Comparison of ENCODE assay signal across 2 cellular contexts in the genomic region with DNA sequence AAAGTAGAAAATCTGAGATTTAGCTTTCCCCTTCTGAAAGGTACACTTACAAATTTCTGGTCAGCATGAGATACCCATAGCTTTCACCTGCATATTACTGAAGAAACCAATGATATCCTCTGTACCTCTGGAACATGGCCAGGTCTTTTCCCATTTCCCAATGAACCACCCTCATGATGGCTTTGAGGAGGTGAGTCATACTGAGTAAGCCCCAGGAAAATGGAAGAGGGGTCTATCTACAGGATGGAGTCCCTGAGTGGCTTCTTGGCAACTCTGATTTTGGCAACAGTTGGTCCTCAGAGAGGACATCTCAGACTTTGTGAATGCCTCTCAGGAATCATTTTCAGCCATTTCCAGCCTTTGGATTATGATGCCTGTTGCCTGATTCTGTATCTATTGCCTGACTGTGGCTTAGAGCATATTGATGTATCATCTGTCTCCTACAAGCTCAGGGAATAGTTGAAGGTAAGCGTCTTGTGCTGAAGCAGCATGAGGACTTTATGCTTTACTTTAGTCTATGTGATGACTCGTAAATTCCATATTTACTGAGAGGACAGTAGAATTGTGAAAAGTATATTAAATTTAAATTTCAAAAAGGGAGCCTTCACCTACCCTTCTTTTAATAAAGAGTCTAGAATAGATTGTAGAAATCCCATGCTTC.
A peak's percentile ranks its signal among the peaks of the same experiment; 100 is the strongest.
TF ChIP-seq lines count a peak whose summit lies in the region.

No MANE protein-coding gene starts in this region.

TF ChIP-seq in HCT116, 20 proteins besides CTCF, POLR2A, EP300 and RAD21:
- TF ChIP-seq, protein P1, sequence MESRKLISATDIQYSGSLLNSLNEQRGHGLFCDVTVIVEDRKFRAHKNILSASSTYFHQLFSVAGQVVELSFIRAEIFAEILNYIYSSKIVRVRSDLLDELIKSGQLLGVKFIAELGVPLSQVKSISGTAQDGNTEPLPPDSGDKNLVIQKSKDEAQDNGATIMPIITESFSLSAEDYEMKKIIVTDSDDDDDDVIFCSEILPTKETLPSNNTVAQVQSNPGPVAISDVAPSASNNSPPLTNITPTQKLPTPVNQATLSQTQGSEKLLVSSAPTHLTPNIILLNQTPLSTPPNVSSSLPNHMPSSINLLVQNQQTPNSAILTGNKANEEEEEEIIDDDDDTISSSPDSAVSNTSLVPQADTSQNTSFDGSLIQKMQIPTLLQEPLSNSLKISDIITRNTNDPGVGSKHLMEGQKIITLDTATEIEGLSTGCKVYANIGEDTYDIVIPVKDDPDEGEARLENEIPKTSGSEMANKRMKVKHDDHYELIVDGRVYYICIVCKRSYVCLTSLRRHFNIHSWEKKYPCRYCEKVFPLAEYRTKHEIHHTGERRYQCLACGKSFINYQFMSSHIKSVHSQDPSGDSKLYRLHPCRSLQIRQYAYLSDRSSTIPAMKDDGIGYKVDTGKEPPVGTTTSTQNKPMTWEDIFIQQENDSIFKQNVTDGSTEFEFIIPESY (IDR thresholded peaks at IDR 0.05; ENCODE audit: extremely low read depth, insufficient replicate concordance, low read length) = no peak
- no peak for TF ChIP-seq EZH2phosphoT487 (IDR thresholded peaks at IDR 0.05; ENCODE audit: borderline replicate concordance)
- TF ChIP-seq ZNF274 (IDR thresholded peaks at IDR 0.05; ENCODE audit: low read depth, low read length) = no peak
- TF ChIP-seq ELF1 (IDR thresholded peaks at IDR 0.05; ENCODE audit: borderline replicate concordance, low read depth) = no peak
- peak; percentile 46 for TF ChIP-seq FOSL1 (IDR thresholded peaks at IDR 0.05; ENCODE audit: low read depth)
- TF ChIP-seq TCF7L2 (IDR thresholded peaks at IDR 0.05; ENCODE audit: borderline replicate concordance, extremely low read depth, insufficient read depth, insufficient read length) = peak; percentile 2
- TF ChIP-seq SP1 (IDR thresholded peaks at IDR 0.05; ENCODE audit: low read depth) = no peak
- TF ChIP-seq, protein P2, sequence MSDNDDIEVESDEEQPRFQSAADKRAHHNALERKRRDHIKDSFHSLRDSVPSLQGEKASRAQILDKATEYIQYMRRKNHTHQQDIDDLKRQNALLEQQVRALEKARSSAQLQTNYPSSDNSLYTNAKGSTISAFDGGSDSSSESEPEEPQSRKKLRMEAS (IDR thresholded peaks at IDR 0.05) = no peak
- TF ChIP-seq SRF (IDR thresholded peaks at IDR 0.05; ENCODE audit: low read depth) = no peak
- TF ChIP-seq, protein P3, sequence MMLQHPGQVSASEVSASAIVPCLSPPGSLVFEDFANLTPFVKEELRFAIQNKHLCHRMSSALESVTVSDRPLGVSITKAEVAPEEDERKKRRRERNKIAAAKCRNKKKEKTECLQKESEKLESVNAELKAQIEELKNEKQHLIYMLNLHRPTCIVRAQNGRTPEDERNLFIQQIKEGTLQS (IDR thresholded peaks at IDR 0.05) = no peak
- no peak for TF ChIP-seq ZFX (IDR thresholded peaks at IDR 0.05)

TF ChIP-seq in WTC11, 78 proteins besides CTCF, POLR2A, EP300 and RAD21 (continued from another document):
- TF ChIP-seq, protein P4, sequence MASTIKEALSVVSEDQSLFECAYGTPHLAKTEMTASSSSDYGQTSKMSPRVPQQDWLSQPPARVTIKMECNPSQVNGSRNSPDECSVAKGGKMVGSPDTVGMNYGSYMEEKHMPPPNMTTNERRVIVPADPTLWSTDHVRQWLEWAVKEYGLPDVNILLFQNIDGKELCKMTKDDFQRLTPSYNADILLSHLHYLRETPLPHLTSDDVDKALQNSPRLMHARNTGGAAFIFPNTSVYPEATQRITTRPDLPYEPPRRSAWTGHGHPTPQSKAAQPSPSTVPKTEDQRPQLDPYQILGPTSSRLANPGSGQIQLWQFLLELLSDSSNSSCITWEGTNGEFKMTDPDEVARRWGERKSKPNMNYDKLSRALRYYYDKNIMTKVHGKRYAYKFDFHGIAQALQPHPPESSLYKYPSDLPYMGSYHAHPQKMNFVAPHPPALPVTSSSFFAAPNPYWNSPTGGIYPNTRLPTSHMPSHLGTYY (CRISPR knock-in tag; IDR thresholded peaks at IDR 0.05) = no peak
- TF ChIP-seq RELA (CRISPR knock-in tag; IDR thresholded peaks at IDR 0.05; ENCODE audit: borderline replicate concordance) (no peak), SOX15 (CRISPR knock-in tag; IDR thresholded peaks at IDR 0.05) (no peak), FOXP1 (CRISPR knock-in tag; IDR thresholded peaks at IDR 0.05; ENCODE audit: borderline replicate concordance) (no peak), NR3C1 (CRISPR knock-in tag; conservative IDR thresholded peaks at IDR 0.05; ENCODE audit: low read depth) (no peak), CBFB (CRISPR knock-in tag; IDR thresholded peaks at IDR 0.05; ENCODE audit: low read depth) (no peak)
- TF ChIP-seq, protein P5, sequence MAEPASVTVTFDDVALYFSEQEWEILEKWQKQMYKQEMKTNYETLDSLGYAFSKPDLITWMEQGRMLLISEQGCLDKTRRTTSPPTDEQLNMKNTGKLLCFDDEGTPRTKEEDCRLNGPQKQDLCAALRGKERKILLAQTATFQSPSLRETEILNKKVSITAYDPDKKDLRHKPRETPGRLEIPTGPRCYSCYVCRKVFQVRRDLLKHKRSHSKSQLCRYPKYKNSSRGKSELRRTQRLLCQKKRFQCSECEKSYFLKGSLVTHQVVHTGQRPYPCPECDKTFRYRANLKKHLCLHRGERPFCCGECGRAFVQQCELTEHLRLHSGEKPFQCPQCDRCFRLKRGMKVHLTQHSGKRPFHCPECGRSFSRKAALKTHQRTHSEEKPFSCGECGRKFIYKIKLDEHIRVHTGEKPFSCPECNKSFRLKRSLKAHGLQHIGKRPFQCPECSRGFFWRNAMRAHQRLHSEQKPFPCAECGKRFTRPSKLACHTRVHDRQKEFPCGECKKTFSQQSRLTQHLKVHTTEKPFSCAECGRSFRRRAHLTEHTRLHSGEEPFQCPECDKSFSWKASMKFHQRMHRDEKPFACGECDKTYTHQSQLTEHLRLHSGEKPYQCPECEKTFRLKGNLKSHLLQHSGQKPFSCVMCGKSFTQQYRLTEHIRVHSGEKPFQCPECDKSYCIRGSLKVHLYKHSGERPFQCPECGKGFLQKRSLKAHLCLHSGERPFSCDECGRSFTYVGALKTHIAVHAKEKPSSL (CRISPR knock-in tag; conservative IDR thresholded peaks at IDR 0.05) = no peak
- TF ChIP-seq, protein P6, sequence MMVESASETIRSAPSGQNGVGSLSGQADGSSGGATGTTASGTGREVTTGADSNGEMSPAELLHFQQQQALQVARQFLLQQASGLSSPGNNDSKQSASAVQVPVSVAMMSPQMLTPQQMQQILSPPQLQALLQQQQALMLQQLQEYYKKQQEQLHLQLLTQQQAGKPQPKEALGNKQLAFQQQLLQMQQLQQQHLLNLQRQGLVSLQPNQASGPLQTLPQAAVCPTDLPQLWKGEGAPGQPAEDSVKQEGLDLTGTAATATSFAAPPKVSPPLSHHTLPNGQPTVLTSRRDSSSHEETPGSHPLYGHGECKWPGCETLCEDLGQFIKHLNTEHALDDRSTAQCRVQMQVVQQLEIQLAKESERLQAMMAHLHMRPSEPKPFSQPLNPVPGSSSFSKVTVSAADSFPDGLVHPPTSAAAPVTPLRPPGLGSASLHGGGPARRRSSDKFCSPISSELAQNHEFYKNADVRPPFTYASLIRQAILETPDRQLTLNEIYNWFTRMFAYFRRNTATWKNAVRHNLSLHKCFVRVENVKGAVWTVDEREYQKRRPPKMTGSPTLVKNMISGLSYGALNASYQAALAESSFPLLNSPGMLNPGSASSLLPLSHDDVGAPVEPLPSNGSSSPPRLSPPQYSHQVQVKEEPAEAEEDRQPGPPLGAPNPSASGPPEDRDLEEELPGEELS (CRISPR knock-in tag; IDR thresholded peaks at IDR 0.05) = no peak
- TF ChIP-seq, protein P7, sequence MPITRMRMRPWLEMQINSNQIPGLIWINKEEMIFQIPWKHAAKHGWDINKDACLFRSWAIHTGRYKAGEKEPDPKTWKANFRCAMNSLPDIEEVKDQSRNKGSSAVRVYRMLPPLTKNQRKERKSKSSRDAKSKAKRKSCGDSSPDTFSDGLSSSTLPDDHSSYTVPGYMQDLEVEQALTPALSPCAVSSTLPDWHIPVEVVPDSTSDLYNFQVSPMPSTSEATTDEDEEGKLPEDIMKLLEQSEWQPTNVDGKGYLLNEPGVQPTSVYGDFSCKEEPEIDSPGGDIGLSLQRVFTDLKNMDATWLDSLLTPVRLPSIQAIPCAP (CRISPR knock-in tag; IDR thresholded peaks at IDR 0.05) = no peak
- TF ChIP-seq, protein P8, sequence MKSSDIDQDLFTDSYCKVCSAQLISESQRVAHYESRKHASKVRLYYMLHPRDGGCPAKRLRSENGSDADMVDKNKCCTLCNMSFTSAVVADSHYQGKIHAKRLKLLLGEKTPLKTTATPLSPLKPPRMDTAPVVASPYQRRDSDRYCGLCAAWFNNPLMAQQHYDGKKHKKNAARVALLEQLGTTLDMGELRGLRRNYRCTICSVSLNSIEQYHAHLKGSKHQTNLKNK (CRISPR knock-in tag; IDR thresholded peaks at IDR 0.05) = no peak
- TF ChIP-seq, protein P9, sequence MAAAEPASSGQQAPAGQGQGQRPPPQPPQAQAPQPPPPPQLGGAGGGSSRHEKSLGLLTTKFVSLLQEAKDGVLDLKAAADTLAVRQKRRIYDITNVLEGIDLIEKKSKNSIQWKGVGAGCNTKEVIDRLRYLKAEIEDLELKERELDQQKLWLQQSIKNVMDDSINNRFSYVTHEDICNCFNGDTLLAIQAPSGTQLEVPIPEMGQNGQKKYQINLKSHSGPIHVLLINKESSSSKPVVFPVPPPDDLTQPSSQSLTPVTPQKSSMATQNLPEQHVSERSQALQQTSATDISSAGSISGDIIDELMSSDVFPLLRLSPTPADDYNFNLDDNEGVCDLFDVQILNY (CRISPR knock-in tag; IDR thresholded peaks at IDR 0.05) = no peak
